In genomic region chr5:169196059-169196458, GRCh38 we compare ENCODE assay signal across 23 cellular contexts.
"Had no signal": no experiment of that assay in that cellular context is flagged by ENCODE, and none has a peak within 500 bp of the region (broad histone marks: within the 10 kb centered on the region; RNA-seq: fewer than 3 reads in every experiment).

No MANE protein-coding gene starts in this region.

- H3K4me3 ChIP-seq: dorsolateral prefrontal cortex, lower lobe of right lung, right lobe of liver, tibial nerve, upper lobe of right lung, uterus had no signal

- H3K9me3 Mint-ChIP-seq: immature natural killer cell; stimulated activated naive CD8-positive, alpha-beta T cell treated with anti-CD3 and anti-CD28 coated beads, Interleukin-15, Interleukin-2, amounts not matched to agents 100 ng/mL and 50 ng/mL, for 24 hours had no signal

- H3K9ac ChIP-seq: parathyroid adenoma had no signal

- H3K27me3 Mint-ChIP-seq: progenitor cell of endocrine pancreas; stimulated activated naive B cell treated with anti-CD40 and anti-IgM and Interleukin-4, amounts not matched to agents 10 μg/mL and 1 μg/mL and 100 μg/mL, for 72 hours; stimulated activated naive CD8-positive, alpha-beta T cell treated with anti-CD3 and anti-CD28 coated beads, Interleukin-15, Interleukin-2, amounts not matched to agents 100 ng/mL and 50 ng/mL, for 24 hours had no signal

- DNase-seq: dorsolateral prefrontal cortex; effector CD4-positive, alpha-beta T cell; foreskin keratinocyte; hypothalamus; immature natural killer cell; left ventricle myocardium superior; lower lobe of right lung; right lobe of liver; stimulated activated CD4-positive, alpha-beta T cell treated with anti-CD3 and anti-CD28 coated beads, Interleukin-2, amount 100 ng/mL, for 24 hours; stimulated activated CD4-positive, alpha-beta T cell treated with anti-CD3 and anti-CD28 coated beads, Interleukin-4, amount 100 ng/mL, for 24 hours; stimulated activated naive B cell treated with anti-CD40 and anti-IgM and Interleukin-4, amounts not matched to agents 10 μg/mL and 1 μg/mL and 100 μg/mL, for 72 hours; upper lobe of right lung had no signal

- H3K36me3 Mint-ChIP-seq: immature natural killer cell; natural killer cell treated with Interleukin-12 subunit alpha and Interleukin-12 subunit beta and Interleukin-15 and Interleukin-18, amount 100 ng/mL, for 72 hours; stimulated activated naive B cell treated with anti-CD40 and anti-IgM and Interleukin-4, amounts not matched to agents 10 μg/mL and 1 μg/mL and 100 μg/mL, for 72 hours had no signal

- ATAC-seq: esophagus mucosa; left ventricle myocardium superior; lower lobe of right lung; natural killer cell treated with Interleukin-12 subunit alpha and Interleukin-12 subunit beta and Interleukin-15 and Interleukin-18, amount 100 ng/mL, for 72 hours; right lobe of liver; stimulated activated naive B cell treated with anti-CD40 and anti-IgM and Interleukin-4, amounts not matched to agents 10 μg/mL and 1 μg/mL and 100 μg/mL, for 72 hours; upper lobe of right lung had no signal

- H3K4me1 ChIP-seq: foreskin keratinocyte, right lobe of liver had no signal

- H3K4me1 Mint-ChIP-seq: immature natural killer cell; stimulated activated naive B cell treated with anti-CD40 and anti-IgM and Interleukin-4, amounts not matched to agents 10 μg/mL and 1 μg/mL and 100 μg/mL, for 72 hours had no signal

- H3K36me3 ChIP-seq: lower lobe of right lung, neutrophil, right lobe of liver, thoracic aorta, tibial nerve, upper lobe of right lung, uterus had no signal

- H3K9me3 ChIP-seq: lower lobe of right lung, neutrophil, right lobe of liver, thoracic aorta, tibial nerve, upper lobe of right lung, uterus had no signal

- H2AFZ ChIP-seq: parathyroid adenoma had no signal

- H3K4me3 Mint-ChIP-seq: immature natural killer cell; natural killer cell treated with Interleukin-12 subunit alpha and Interleukin-12 subunit beta and Interleukin-15 and Interleukin-18, amount 100 ng/mL, for 72 hours; neural crest cell; stimulated activated naive B cell treated with anti-CD40 and anti-IgM and Interleukin-4, amounts not matched to agents 10 μg/mL and 1 μg/mL and 100 μg/mL, for 72 hours; stimulated activated naive CD8-positive, alpha-beta T cell treated with anti-CD3 and anti-CD28 coated beads, Interleukin-15, Interleukin-2, amounts not matched to agents 100 ng/mL and 50 ng/mL, for 24 hours had no signal

- H3K27ac Mint-ChIP-seq: immature natural killer cell; natural killer cell treated with Interleukin-12 subunit alpha and Interleukin-12 subunit beta and Interleukin-15 and Interleukin-18, amount 100 ng/mL, for 72 hours; progenitor cell of endocrine pancreas; stimulated activated naive B cell treated with anti-CD40 and anti-IgM and Interleukin-4, amounts not matched to agents 10 μg/mL and 1 μg/mL and 100 μg/mL, for 72 hours; stimulated activated naive CD8-positive, alpha-beta T cell treated with anti-CD3 and anti-CD28 coated beads, Interleukin-15, Interleukin-2, amounts not matched to agents 100 ng/mL and 50 ng/mL, for 24 hours had no signal

- H3K27me3 ChIP-seq: dorsolateral prefrontal cortex, foreskin keratinocyte, neutrophil, right lobe of liver, tibial nerve, upper lobe of right lung, uterus had no signal

- H3K27ac ChIP-seq: dorsolateral prefrontal cortex, epithelial cell of prostate, foreskin keratinocyte, lower lobe of right lung, neutrophil, parathyroid adenoma, right lobe of liver, tibial nerve, upper lobe of right lung had no signal
